ENCODE assay signal across 10 cellular contexts in genomic region chr9:37984672-37985611, GRCh38.
DNase-seq lines count a peak whose midpoint lies in the region; ATAC-seq lines count a peak whose summit lies in the region.
"Had no signal": no experiment of that assay in that cellular context is flagged by ENCODE, and none has a peak within 500 bp of the region (broad histone marks: within the 10 kb centered on the region; RNA-seq: fewer than 3 reads in every experiment).

No MANE protein-coding gene starts in this region.

- CTCF ChIA-PET in activated naive CD4-positive, alpha-beta T cell treated with anti-CD3 and anti-CD28 coated beads for 36 hours (lab: Charles Lee): interaction anchor here (0.9 kb wide), 1 partner anchor 177 kb away, joined by 3 read pairs; no protein-coding TSS in a partner anchor

- H3K27ac ChIP-seq in SJSA1: peak overlapping the region; percentile 52; the same call in 1 of the 2 replicates
- H3K27ac ChIP-seq: BLaER1 had no signal

- ATAC-seq in activated T-cell treated with anti-CD3 and anti-CD28 coated beads, Interleukin-2, amount 50 U/mL, for 72 hours (replicated peaks in 1 of 2): peak; percentile 47 to 57
- ATAC-seq in GM21390 (IDR thresholded peaks at IDR 0.05; ENCODE audit: unreplicated experiment) (no peak), GM21723 (IDR thresholded peaks at IDR 0.05; ENCODE audit: unreplicated experiment) (no peak)
- ATAC-seq: T-helper 17 cell had no signal

- no peaks in the 10 kb centered on the region for H3K27me3 ChIP-seq in SJSA1 (replicated peaks)
- H3K27me3 ChIP-seq: BLaER1 had no signal

- no peak overlapping the region for H3K27ac Mint-ChIP-seq in activated T-cell treated with anti-CD3 and anti-CD28 coated beads, Interleukin-2, amount 50 U/mL, for 72 hours
- no peak overlapping the region for H3K27ac Mint-ChIP-seq in activated naive CD4-positive, alpha-beta T cell treated with anti-CD3 and anti-CD28 coated beads for 36 hours
- H3K27ac Mint-ChIP-seq: T-helper 17 cell had no signal

- peaks cover 18% of the 10 kb centered on the region for H3K36me3 ChIP-seq in SJSA1
- H3K36me3 ChIP-seq: BLaER1 had no signal

- DNase-seq in activated T-cell treated with anti-CD3 and anti-CD28 coated beads, Interleukin-2, amount 50 U/mL, for 72 hours: no peak
- no peak for DNase-seq in activated T-cell treated with anti-CD3 and anti-CD28 coated beads, Interleukin-2, amount 50 U/mL, for 48 hours
- DNase-seq in SJSA1 (ENCODE audit: low read depth in 1 of 2, low spot score in 2 of 2) (no peak), glomerular visceral epithelial cell (ENCODE audit: extremely low spot score) (peak; percentile 44), superior temporal gyrus (ENCODE audit: extremely low spot score) (peak; percentile 33)
- DNase-seq in activated naive CD4-positive, alpha-beta T cell treated with anti-CD3 and anti-CD28 coated beads for 36 hours: no peak
- DNase-seq: T-helper 17 cell had no signal

- H3K4me1 Mint-ChIP-seq in activated T-cell treated with anti-CD3 and anti-CD28 coated beads, Interleukin-2, amount 50 U/mL, for 72 hours (ENCODE audit: low read depth): no peaks in the 10 kb centered on the region
- H3K4me1 Mint-ChIP-seq in activated naive CD4-positive, alpha-beta T cell treated with anti-CD3 and anti-CD28 coated beads for 36 hours (ENCODE audit: low read depth): no peaks in the 10 kb centered on the region

- no peak overlapping the region for H3K4me3 ChIP-seq in SJSA1
- H3K4me3 ChIP-seq: BLaER1 had no signal

- peaks cover 53% of the 10 kb centered on the region for H3K4me1 ChIP-seq in SJSA1 (replicated peaks)

- H3K4me3 Mint-ChIP-seq in activated T-cell treated with anti-CD3 and anti-CD28 coated beads, Interleukin-2, amount 50 U/mL, for 72 hours: no peak overlapping the region
- no peak overlapping the region for H3K4me3 Mint-ChIP-seq in activated naive CD4-positive, alpha-beta T cell treated with anti-CD3 and anti-CD28 coated beads for 36 hours
- H3K4me3 Mint-ChIP-seq: T-helper 17 cell had no signal

- no peaks in the 10 kb centered on the region for H3K36me3 Mint-ChIP-seq in activated T-cell treated with anti-CD3 and anti-CD28 coated beads, Interleukin-2, amount 50 U/mL, for 72 hours (ENCODE audit: insufficient read depth in 2 of 2)
- no peaks in the 10 kb centered on the region for H3K36me3 Mint-ChIP-seq in activated naive CD4-positive, alpha-beta T cell treated with anti-CD3 and anti-CD28 coated beads for 36 hours (ENCODE audit: low read depth)

- intact Hi-C loops in activated naive CD4-positive, alpha-beta T cell treated with anti-CD3 and anti-CD28 coated beads for 36 hours (cut with micrococcal nuclease): no loop called here

- H3K27me3 Mint-ChIP-seq in activated T-cell treated with anti-CD3 and anti-CD28 coated beads, Interleukin-2, amount 50 U/mL, for 72 hours (ENCODE audit: low read depth): no peaks in the 10 kb centered on the region
- no peaks in the 10 kb centered on the region for H3K27me3 Mint-ChIP-seq in activated naive CD4-positive, alpha-beta T cell treated with anti-CD3 and anti-CD28 coated beads for 36 hours (ENCODE audit: low read depth)

- H3K9me3 ChIP-seq in SJSA1 (replicated peaks): no peaks in the 10 kb centered on the region
- H3K9me3 ChIP-seq: BLaER1 had no signal

- H3K9me3 Mint-ChIP-seq in activated T-cell treated with anti-CD3 and anti-CD28 coated beads, Interleukin-2, amount 50 U/mL, for 72 hours: no peaks in the 10 kb centered on the region
- H3K9me3 Mint-ChIP-seq in activated naive CD4-positive, alpha-beta T cell treated with anti-CD3 and anti-CD28 coated beads for 36 hours: no peaks in the 10 kb centered on the region

Comparison
In these comparisons a context has a peak if more than half of its experiments do, and no peak if none do; other contexts are left out.
1. ATAC-seq: peak in activated T-cell treated with anti-CD3 and anti-CD28 coated beads, Interleukin-2, amount 50 U/mL, for 72 hours (2 of 2); none in GM21390 (single experiment) and GM21723 (single experiment).
2. DNase-seq: peak in glomerular visceral epithelial cell (single experiment) and superior temporal gyrus (single experiment); none in activated T-cell treated with anti-CD3 and anti-CD28 coated beads, Interleukin-2, amount 50 U/mL, for 72 hours (0 of 2), activated T-cell treated with anti-CD3 and anti-CD28 coated beads, Interleukin-2, amount 50 U/mL, for 48 hours (0 of 2), SJSA1 (0 of 2) and activated naive CD4-positive, alpha-beta T cell treated with anti-CD3 and anti-CD28 coated beads for 36 hours (single experiment).